In genomic region chr10:91409869-91410637, GRCh38 we compare ENCODE assay signal across 8 cellular contexts. TPM values are rescaled to one million over a fixed set of nuclear protein-coding genes. Genes with fewer than 3 reads are reported as not detected.
DNase-seq lines count a peak whose midpoint lies in the region; ATAC-seq, FAIRE-seq and TF ChIP-seq lines count a peak whose summit lies in the region.

Gene HECTD2 (plus strand): TSS chr10:91410344. CDS start chr10:91410439, 95 bp downstream.

- peaks cover 25% of the 10 kb centered on the region for H3K27me3 Mint-ChIP-seq in activated CD4-positive, alpha-beta T cell treated with anti-CD3 and anti-CD28 coated beads, Interleukin-2, amount 10 ng/mL, durations not matched to agents 24 days and 14 days

- TF ChIP-seq POLR2A in right lobe of liver (IDR thresholded peaks at IDR 0.05) = peak; percentile 35

- FAIRE-seq in GM18507 (lab: Jason Lieb, UNC) = peak; percentile 72

- H3K36me3 ChIP-seq in right lobe of liver = no peaks in the 10 kb centered on the region

- WGBS in right lobe of liver (ENCODE audit: insufficient coverage, low coverage, low lambda C conversion rate, missing lambda C conversion rate) = no CpG with 5 or more reads among the region's 111 CpGs

- H3K27ac ChIP-seq in right lobe of liver = peak within 1 kb of the TSS; percentile 97 to 99 (median 98)

- no peaks in the 10 kb centered on the region for H3K9me3 ChIP-seq in right lobe of liver

- ATAC-seq in HG02973 (IDR thresholded peaks at IDR 0.05; ENCODE audit: unreplicated experiment) = peak; percentile 92
- ATAC-seq in right lobe of liver = peak; percentile 78 to 90 (median 86)

- peak within 1 kb of the TSS; percentile 96 for H3K27ac Mint-ChIP-seq in activated CD4-positive, alpha-beta T cell treated with anti-CD3 and anti-CD28 coated beads, Interleukin-2, amount 10 ng/mL, durations not matched to agents 24 days and 14 days

- DNase-seq in ACHN (peak; percentile 79), GM18507 (ENCODE audit: extremely low spot score, insufficient read length, low read depth) (peak; percentile 65), NCI-H2196 (lab: John Stamatoyannopoulos, UW; ENCODE audit: unreplicated experiment) (peak; percentile 62), dedifferentiated amniotic fluid mesenchymal stem cell (ENCODE audit: extremely low spot score) (peak; percentile 58), right lobe of liver (peak; percentile 84 to 87 (median 85))
- peak; percentile 94 for DNase-seq in activated CD4-positive, alpha-beta T cell treated with anti-CD3 and anti-CD28 coated beads, Interleukin-2, amount 10 ng/mL, durations not matched to agents 24 days and 14 days
- peak; percentile 80 for DNase-seq in stimulated activated CD4-positive, alpha-beta T cell treated with anti-CD3 and anti-CD28 coated beads, Interleukin-4, amount 100 ng/mL, for 24 hours

- intact Hi-C loops in activated CD4-positive, alpha-beta T cell treated with anti-CD3 and anti-CD28 coated beads, Interleukin-2, amount 10 ng/mL, durations not matched to agents 24 days and 14 days (cut with micrococcal nuclease) = loop anchor here (1.0 to 10.0 kb wide), 6 partner anchors 222 to 1437 kb away; partner anchors contain the start of genes BTAF1, EXOC6 and PPP1R3C
- intact Hi-C loops in right lobe of liver (cut with DNase I) = no loop called here

- TF ChIP-seq CTCF in right lobe of liver (IDR thresholded peaks at IDR 0.05) = peak; percentile 27 to 64 (median 46)

- H3K4me3 Mint-ChIP-seq in activated CD4-positive, alpha-beta T cell treated with anti-CD3 and anti-CD28 coated beads, Interleukin-2, amount 10 ng/mL, durations not matched to agents 24 days and 14 days = peak within 1 kb of the TSS; percentile 93

- in situ Hi-C loops in ACHN (cut with HindIII; ENCODE audit: low pct_ligation_motif_present, low pct_unique_long_range_greater_than_20kb, low sequenced_read_pairs) = no loop called here

- H3K4me1 ChIP-seq in right lobe of liver = no peaks in the 10 kb centered on the region

- no peaks in the 10 kb centered on the region for H3K27me3 ChIP-seq in right lobe of liver

- peaks cover 2% of the 10 kb centered on the region for H3K36me3 Mint-ChIP-seq in activated CD4-positive, alpha-beta T cell treated with anti-CD3 and anti-CD28 coated beads, Interleukin-2, amount 10 ng/mL, durations not matched to agents 24 days and 14 days (ENCODE audit: low read depth)

- H3K4me1 Mint-ChIP-seq in activated CD4-positive, alpha-beta T cell treated with anti-CD3 and anti-CD28 coated beads, Interleukin-2, amount 10 ng/mL, durations not matched to agents 24 days and 14 days = peaks cover 17% of the 10 kb centered on the region

- H3K9me3 Mint-ChIP-seq in activated CD4-positive, alpha-beta T cell treated with anti-CD3 and anti-CD28 coated beads, Interleukin-2, amount 10 ng/mL, durations not matched to agents 24 days and 14 days = peaks cover 2% of the 10 kb centered on the region

- H3K4me3 ChIP-seq in right lobe of liver = peak within 1 kb of the TSS; percentile 64 to 80 (median 66)

RNA-seq across cellular contexts. Expression of gene HECTD2, which starts in this region (rescaled TPM):
- total RNA-seq in activated CD4-positive, alpha-beta T cell treated with anti-CD3 and anti-CD28 coated beads, Interleukin-2, amount 10 ng/mL, durations not matched to agents 24 days and 14 days = 4.5 and 5.5 TPM in 2 replicates
- 1 to 10 TPM; 1.5 to 3.7 (median 3.1) TPM for total RNA-seq in right lobe of liver

Comparison
In these comparisons a context has a peak if more than half of its experiments do, and no peak if none do; other contexts are left out.
1. Peak in every context shown above with its lines: DNase-seq, ATAC-seq, H3K4me3 ChIP-seq and H3K27ac ChIP-seq.